11 cellular contexts compared by ENCODE assay signal in the genomic region with DNA sequence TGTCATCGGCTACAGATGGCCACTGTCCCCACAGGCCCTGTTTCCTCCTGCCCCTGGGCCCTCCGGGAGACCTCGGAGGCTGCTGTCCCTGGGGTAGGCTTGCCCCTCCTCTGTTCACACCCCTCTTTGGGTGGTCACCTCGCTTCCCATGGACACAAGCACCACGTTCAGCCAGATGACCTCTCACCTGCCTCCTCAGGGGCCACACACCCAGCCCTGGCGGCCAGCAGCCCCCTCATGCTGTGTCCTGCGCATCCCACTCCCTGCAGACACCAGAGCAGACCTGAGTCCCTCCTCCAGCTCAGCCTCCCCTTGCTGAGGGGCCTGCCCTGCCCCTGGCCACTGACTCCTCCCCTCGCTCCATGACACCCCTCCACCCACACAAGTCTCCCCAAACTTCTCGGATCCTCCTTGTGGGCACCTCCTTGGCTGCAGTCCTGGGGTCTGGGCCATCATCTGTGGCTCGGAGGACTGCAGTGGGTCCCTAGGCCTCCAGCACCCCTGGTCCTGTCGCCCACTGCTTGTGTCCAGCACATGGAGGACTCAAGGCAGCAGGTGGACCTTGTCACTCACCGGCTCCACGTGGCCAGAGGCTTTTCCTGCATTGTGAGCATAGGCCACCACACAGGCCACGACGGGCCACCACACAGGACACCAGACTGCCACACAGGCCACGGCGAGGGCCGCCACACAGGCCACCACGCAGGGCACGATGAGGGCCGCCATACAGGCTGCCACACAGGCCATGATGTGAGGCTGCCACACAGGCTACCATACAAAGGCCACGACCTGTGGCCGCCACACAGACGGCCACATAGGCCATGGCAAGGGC. TPM values are rescaled to one million over a fixed set of nuclear protein-coding genes. Genes with fewer than 3 reads are reported as not detected.
A peak's percentile ranks its signal among the peaks of the same experiment; 100 is the strongest.
DNase-seq lines count a peak whose midpoint lies in the region; ATAC-seq, FAIRE-seq and TF ChIP-seq lines count a peak whose summit lies in the region.
"Had no signal": no experiment of that assay in that cellular context is flagged by ENCODE, and none has a peak within 500 bp of the region (broad histone marks: within the 10 kb centered on the region; RNA-seq: fewer than 3 reads in every experiment).

No MANE protein-coding gene starts in this region.

- TF ChIP-seq EP300 in K562 (IDR thresholded peaks at IDR 0.05; ENCODE audit: low read length), result no peak

- H3K36me3 Mint-ChIP-seq in memory B cell, result no peaks in the 10 kb centered on the region
- H3K36me3 Mint-ChIP-seq: CD4-positive, CD25-positive, alpha-beta regulatory T cell had no signal

- intact Hi-C loops in left ventricle myocardium superior (cut with micrococcal nuclease) (no loop called here), K562 (cut with micrococcal nuclease) (no loop called here)

- peaks cover 3% of the 10 kb centered on the region for H3K4me1 Mint-ChIP-seq in memory B cell
- H3K4me1 Mint-ChIP-seq: CD4-positive, CD25-positive, alpha-beta regulatory T cell had no signal

- H3K79me2 ChIP-seq in K562 (ENCODE audit: control insufficient read depth, insufficient read depth, low read length), result no peaks in the 10 kb centered on the region

- no peak overlapping the region for H3K4me2 ChIP-seq in K562 (ENCODE audit: insufficient read depth, low read length)
- H3K4me2 ChIP-seq: BLaER1 treated with 17β-estradiol and CSF1 and Interleukin-3, amounts not matched to agents 10 nM and 100 nM had no signal

- no peak for ATAC-seq in left ventricle myocardium superior
- no peak for ATAC-seq in K562
- no peak for ATAC-seq in memory B cell (ENCODE audit: low read depth)

- H3K36me3 ChIP-seq in right atrium auricular region (no peaks in the 10 kb centered on the region), K562 (ENCODE audit: control insufficient read depth, insufficient read depth, low read length) (no peaks in the 10 kb centered on the region)
- H3K36me3 ChIP-seq: BLaER1 treated with 17β-estradiol and CSF1 and Interleukin-3, amounts not matched to agents 10 nM and 100 nM had no signal

- H3K27ac Mint-ChIP-seq in memory B cell, result peak overlapping the region; percentile 45

- H3K9me1 ChIP-seq in K562 (ENCODE audit: control insufficient read depth, insufficient read depth, low read length), result no peaks in the 10 kb centered on the region

- WGBS in K562 (ENCODE audit: insufficient coverage, low coverage, missing lambda C conversion rate), result 11% methylated on average over 24 of the region's 24 CpGs

- H3K4me3 ChIP-seq in right atrium auricular region (no peak overlapping the region), K562 (no peak overlapping the region)
- H3K4me3 ChIP-seq: BLaER1 treated with 17β-estradiol and CSF1 and Interleukin-3, amounts not matched to agents 10 nM and 100 nM had no signal

- CTCF ChIA-PET in K562 (lab: Yijun Ruan, JAX; ENCODE audit: low intra/inter-chr PET ratio), result no interaction called here

- FAIRE-seq in K562 (lab: Jason Lieb, UNC), result no peak
- FAIRE-seq: H54 had no signal

- peaks cover 2% of the 10 kb centered on the region for H3K27me3 Mint-ChIP-seq in memory B cell
- H3K27me3 Mint-ChIP-seq: CD4-positive, CD25-positive, alpha-beta regulatory T cell had no signal

- DNase-seq in left ventricle myocardium superior (peak; percentile 16), right atrium auricular region (ENCODE audit: low spot score) (no peak), K562 (ENCODE audit: extremely low read depth in 1 of 4, low spot score in 3 of 4) (no peak), memory B cell (ENCODE audit: low spot score in 2 of 2) (no peak), nucleus accumbens (lab: John Stamatoyannopoulos, UW) (no peak), DMS114 treated with DMSO at 0.1 percent for 48 hours (lab: John Stamatoyannopoulos, UW; ENCODE audit: unreplicated experiment) (no peak), mesenteric fat pad (ENCODE audit: low spot score) (no peak)
- DNase-seq: ACHN; CD4-positive, CD25-positive, alpha-beta regulatory T cell had no signal

- no peaks in the 10 kb centered on the region for H3K27me3 ChIP-seq in right atrium auricular region
- H3K27me3 ChIP-seq in K562 (ENCODE audit: control insufficient read depth in 2 of 2, insufficient read depth in 2 of 2, low read length in 2 of 2), result peaks cover 90 to 95% of the 10 kb centered on the region in 2 experiments

- H2AFZ ChIP-seq in K562 (ENCODE audit: low read depth, low read length), result no peak overlapping the region

- peaks cover 26% of the 10 kb centered on the region for H4K20me1 ChIP-seq in K562 (replicated peaks; ENCODE audit: control insufficient read depth, insufficient read depth, low read length)

- in situ Hi-C loops in K562 (cut with MboI), result no loop called here

- no TSS peak for BruUV-seq in K562 (replicated peaks; lab: Mats Ljungman, UMichigan)

- H3K9me3 Mint-ChIP-seq in memory B cell, result no peaks in the 10 kb centered on the region
- H3K9me3 Mint-ChIP-seq: CD4-positive, CD25-positive, alpha-beta regulatory T cell had no signal

- TF ChIP-seq RAD21 in K562 (CRISPR knock-in tag; conservative IDR thresholded peaks at IDR 0.05 in 1 of 2, IDR thresholded peaks at IDR 0.05 in 1 of 2), result no peak

- no peak overlapping the region for H3K4me3 Mint-ChIP-seq in memory B cell
- H3K4me3 Mint-ChIP-seq: CD4-positive, CD25-positive, alpha-beta regulatory T cell had no signal

- H3K9ac ChIP-seq in K562 (ENCODE audit: insufficient read depth in 1 of 2, low read depth in 2 of 2, low read length in 2 of 2), result no peak overlapping the region
- H3K9ac ChIP-seq: BLaER1 treated with 17β-estradiol and CSF1 and Interleukin-3, amounts not matched to agents 10 nM and 100 nM had no signal

- TF ChIP-seq POLR2A in K562 (conservative IDR thresholded peaks at IDR 0.05), result no peak

- H3K27ac ChIP-seq in right atrium auricular region, result no peak overlapping the region
- no peak overlapping the region for H3K27ac ChIP-seq in K562 (ENCODE audit: extremely low read depth, low read depth, low read length)
- H3K27ac ChIP-seq: BLaER1 treated with 17β-estradiol and CSF1 and Interleukin-3, amounts not matched to agents 10 nM and 100 nM had no signal

- POLR2A ChIA-PET in K562 (lab: Yijun Ruan, JAX), result no interaction called here

- H3K4me1 ChIP-seq in right atrium auricular region, result no peaks in the 10 kb centered on the region
- peaks cover 0 to 63% of the 10 kb centered on the region in 2 experiments; a peak in 2 of 5 replicates for H3K4me1 ChIP-seq in K562 (replicated peaks in 1 of 2; ENCODE audit: control insufficient read depth in 2 of 2, insufficient read depth in 2 of 2, low read length in 2 of 2)

- TF ChIP-seq CTCF in right atrium auricular region (IDR thresholded peaks at IDR 0.05) (no peak), K562 (IDR thresholded peaks at IDR 0.05 in 2 of 3, conservative IDR thresholded peaks at IDR 0.05 in 1 of 3; ENCODE audit: insufficient read depth in 2 of 3, low read depth in 1 of 3, low read length in 3 of 3) (no peak)

- H3K9me3 ChIP-seq in right atrium auricular region (no peaks in the 10 kb centered on the region), K562 (replicated peaks; ENCODE audit: control insufficient read depth, insufficient read depth, low read depth, low read length) (no peaks in the 10 kb centered on the region)
- H3K9me3 ChIP-seq: BLaER1 treated with 17β-estradiol and CSF1 and Interleukin-3, amounts not matched to agents 10 nM and 100 nM had no signal

TF ChIP-seq in K562, 482 proteins besides CTCF, POLR2A, EP300 and RAD21 (continues in another document):
- no peak for TF ChIP-seq THRAP3 (IDR thresholded peaks at IDR 0.05; ENCODE audit: borderline replicate concordance)

RNA-seq across cellular contexts. Expression of a gene that starts 51.1 kb away (rescaled TPM):
- 5.3 TPM for total RNA-seq in left ventricle myocardium superior
- 1 to 10 TPM; 2.2 to 3.8 TPM for total RNA-seq in right atrium auricular region
- 24.9 and 49.4 TPM in 2 replicates for total RNA-seq in K562 (2011; cell fraction: chromatin; rRNA removed; ENCODE audit: low replicate concordance)
- 26.6 and 36.7 TPM in 2 replicates for total RNA-seq in K562 (2011; cell fraction: nucleolus; rRNA removed)
- total RNA-seq in K562 (2011; cell fraction: nucleoplasm; rRNA removed), result 26.9 and 29.6 TPM in 2 replicates
- 6.1 and 9.3 TPM in 2 replicates for total RNA-seq in K562 (2014; rRNA removed)
- 2.3 and 2.9 TPM in 2 replicates for total RNA-seq in K562 (2014; rRNA removed; fragmentation: Illumina TruSeq; extraction: Trizol)
- total RNA-seq in K562 (2015; rRNA removed; fragmentation: Illumina TruSeq; extraction: Trizol), result 4.7 and 5.5 TPM in 2 replicates
- 5.1 and 7.6 TPM in 2 replicates for total RNA-seq in K562 (2021)
- polyA plus RNA-seq in K562 (2011; rRNA removed), result 3.9 and 4.4 TPM in 2 replicates
- polyA plus RNA-seq in K562 (2011; cell fraction: cytosol; rRNA removed), result 4.3 and 4.7 TPM in 2 replicates
- polyA plus RNA-seq in K562 (2011; cell fraction: nucleus; rRNA removed), result 10.6 and 16.9 TPM in 2 replicates
- polyA plus RNA-seq in K562 (2012), result 3.6 and 6.3 TPM in 2 replicates
- 1.8 and 2.7 TPM in 2 replicates for polyA plus RNA-seq in K562 (2014; fragmentation: Illumina TruSeq; extraction: Trizol)
- polyA plus RNA-seq in K562 (2014; fragmentation: Nextera tagmentation; extraction: Ambion mirVana), result under 1 TPM; 0.24 to 0.35 TPM
- polyA plus RNA-seq in K562 (2014; rRNA removed), result 4.2 and 5.8 TPM in 2 replicates
- 5.5 and 9.6 TPM in 2 replicates for polyA minus RNA-seq in K562 (2011; rRNA and poly(A)+ RNA removed)
- polyA minus RNA-seq in K562 (2011; cell fraction: cytosol; rRNA and poly(A)+ RNA removed), result 4.8 and 5.6 TPM in 2 replicates
- polyA minus RNA-seq in K562 (2011; cell fraction: nucleus; rRNA and poly(A)+ RNA removed), result 11.7 and 12.0 TPM in 2 replicates
- 4.4 TPM for total RNA-seq in mesenteric fat pad

RNA-seq across cellular contexts. Expression of a gene that starts 51.3 kb away (rescaled TPM):
- total RNA-seq in left ventricle myocardium superior (98.1 TPM), right atrium auricular region (10 to 100 TPM; 38.8 to 47.2 TPM), K562 (2014; rRNA removed) (63.1 and 109 TPM in 2 replicates), K562 (2014; rRNA removed; fragmentation: Illumina TruSeq; extraction: Trizol) (183 and 211 TPM in 2 replicates), K562 (2015; rRNA removed; fragmentation: Illumina TruSeq; extraction: Trizol) (146 and 153 TPM in 2 replicates), K562 (2021) (219 and 235 TPM in 2 replicates), mesenteric fat pad (157 TPM)
- 270 and 338 TPM in 2 replicates for total RNA-seq in K562 (2011; cell fraction: chromatin; rRNA removed; ENCODE audit: low replicate concordance)
- 175 and 181 TPM in 2 replicates for total RNA-seq in K562 (2011; cell fraction: nucleolus; rRNA removed)
- total RNA-seq in K562 (2011; cell fraction: nucleoplasm; rRNA removed), result 289 and 345 TPM in 2 replicates
- polyA plus RNA-seq in K562 (2011; rRNA removed) (316 and 354 TPM in 2 replicates), K562 (2014; fragmentation: Illumina TruSeq; extraction: Trizol) (299 and 323 TPM in 2 replicates), K562 (2014; fragmentation: Nextera tagmentation; extraction: Ambion mirVana) (10 to 100 TPM; 19.6 to 34.5 TPM), K562 (2014; rRNA removed) (216 and 249 TPM in 2 replicates)
- 218 and 437 TPM in 2 replicates for polyA plus RNA-seq in K562 (2011; cell fraction: cytosol; rRNA removed)
- polyA plus RNA-seq in K562 (2011; cell fraction: nucleus; rRNA removed), result 267 and 372 TPM in 2 replicates
- 133 and 293 TPM in 2 replicates for polyA plus RNA-seq in K562 (2012)
- polyA minus RNA-seq in K562 (2011; rRNA and poly(A)+ RNA removed), result 304 and 371 TPM in 2 replicates
- polyA minus RNA-seq in K562 (2011; cell fraction: cytosol; rRNA and poly(A)+ RNA removed), result 79.7 and 109 TPM in 2 replicates
- polyA minus RNA-seq in K562 (2011; cell fraction: nucleus; rRNA and poly(A)+ RNA removed), result 23.0 and 33.4 TPM in 2 replicates
